13 cellular contexts compared by ENCODE assay signal in genomic region chr4:9685692-9686091, GRCh38.
DNase-seq lines count a peak whose midpoint lies in the region; ATAC-seq and TF ChIP-seq lines count a peak whose summit lies in the region.
"Had no signal": no experiment of that assay in that cellular context is flagged by ENCODE, and none has a peak within 500 bp of the region (broad histone marks: within the 10 kb centered on the region; RNA-seq: fewer than 3 reads in every experiment).

No MANE protein-coding gene starts in this region.

- no peaks in the 10 kb centered on the region for H3K27me3 ChIP-seq in brain microvascular endothelial cell (replicated peaks)

- TF ChIP-seq CTCF in brain microvascular endothelial cell (IDR thresholded peaks at IDR 0.05; ENCODE audit: low read depth, low read length, missing control alignments): no peak

- intact Hi-C loops in left colon (cut with DNase I, micrococcal nuclease): no loop called here

- DNase-seq in NCI-H1092 treated with DMSO at 0.1 percent for 48 hours (lab: John Stamatoyannopoulos, UW) (peak; percentile 5), NCI-H1092 (lab: John Stamatoyannopoulos, UW) (no peak), left colon (no peak), brain microvascular endothelial cell (no peak), NCI-H1436 (lab: John Stamatoyannopoulos, UW) (no peak)
- DNase-seq in activated effector memory CD4-positive, alpha-beta T cell treated with anti-CD3 and anti-CD28 coated beads, Interleukin-2, amount 50 U/mL, for 16 hours: peak; percentile 28
- no peak for DNase-seq in activated effector memory CD4-positive, alpha-beta T cell treated with Interleukin-2 at 50 U/mL for 16 hours
- DNase-seq: Caco-2; CD8-positive, alpha-beta T cell; GM23248 had no signal

- no peak overlapping the region for H3K4me3 ChIP-seq in brain microvascular endothelial cell (ENCODE audit: low read depth, low read length)
- H3K4me3 ChIP-seq: GM23248 had no signal

- ATAC-seq in left colon (peak; percentile 58), HG03196 (IDR thresholded peaks at IDR 0.05; ENCODE audit: unreplicated experiment) (no peak)
- ATAC-seq: CD8-positive, alpha-beta T cell; HCT116 had no signal

- no peaks in the 10 kb centered on the region for H3K36me3 ChIP-seq in brain microvascular endothelial cell (replicated peaks)

- H3K27ac ChIP-seq in brain microvascular endothelial cell: no peak overlapping the region
- H3K27ac ChIP-seq: 22Rv1, GM23248 had no signal

- in situ Hi-C loops in brain microvascular endothelial cell (cut with HindIII; ENCODE audit: low pct_ligation_motif_present, low sequenced_read_pairs): no loop called here

Comparison
In these comparisons a context has a peak if more than half of its experiments do, and no peak if none do; other contexts are left out.
1. DNase-seq: peak in NCI-H1092 treated with DMSO at 0.1 percent for 48 hours (single experiment) and activated effector memory CD4-positive, alpha-beta T cell treated with anti-CD3 and anti-CD28 coated beads, Interleukin-2, amount 50 U/mL, for 16 hours (single experiment); none in NCI-H1092 (single experiment), activated effector memory CD4-positive, alpha-beta T cell treated with Interleukin-2 at 50 U/mL for 16 hours (single experiment), left colon (0 of 2), brain microvascular endothelial cell (single experiment) and NCI-H1436 (single experiment).